In the genomic region with DNA sequence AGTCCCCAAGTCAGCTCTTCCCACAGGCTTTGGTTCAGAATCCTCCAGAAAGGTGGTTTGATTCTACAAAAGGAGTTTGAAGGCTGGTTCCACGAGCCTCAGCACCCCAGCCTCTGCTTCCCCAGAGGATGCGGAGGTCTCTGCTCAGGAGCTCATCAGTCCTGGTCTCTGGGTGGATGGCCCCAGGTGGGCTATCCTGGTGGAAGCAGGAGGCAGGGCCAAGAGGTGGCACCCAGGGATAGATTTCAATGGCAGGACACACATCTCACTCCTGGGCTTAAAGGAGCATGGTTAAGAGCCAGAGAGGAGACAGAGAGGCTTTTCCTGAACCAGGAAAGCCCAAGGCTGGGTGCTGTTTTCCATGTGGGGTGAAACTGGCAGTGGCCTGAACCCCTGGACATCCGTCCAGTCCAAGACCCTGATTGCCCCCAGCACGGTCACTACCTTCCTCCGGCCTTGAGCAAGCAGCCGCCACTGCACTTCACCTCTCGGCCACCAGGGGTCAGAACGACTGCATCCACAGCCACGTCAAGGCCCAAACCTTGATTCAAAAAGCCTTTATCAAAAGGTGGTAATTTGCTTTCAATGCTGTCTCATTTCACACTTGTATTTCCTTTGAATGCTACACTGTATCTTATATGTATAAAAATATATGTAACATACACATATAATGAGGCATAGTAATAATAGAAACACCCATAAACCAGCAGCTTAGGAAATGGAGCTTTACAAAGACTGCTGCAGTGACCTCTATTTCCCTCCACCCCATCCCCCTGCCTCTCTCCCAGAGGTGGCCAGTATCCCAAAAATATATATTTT, we compare ENCODE assay signal across 8 cellular contexts. TPM values are rescaled to one million over a fixed set of nuclear protein-coding genes. Genes with fewer than 3 reads are reported as not detected.
A peak's percentile ranks its signal among the peaks of the same experiment; 100 is the strongest.
DNase-seq lines count a peak whose midpoint lies in the region; ATAC-seq, FAIRE-seq and TF ChIP-seq lines count a peak whose summit lies in the region.

No MANE protein-coding gene starts in this region.

- CTCF ChIA-PET in A549 (lab: Yijun Ruan, JAX): interaction anchor here (0.6 to 7.8 kb wide), 31 partner anchors 10 to 575 kb away, joined by 3 to 192 read pairs (median 4); a partner anchor contains a TSS

- H3K9me3 ChIP-seq in A549: no peaks in the 10 kb centered on the region

- no peak overlapping the region for H3K4me2 ChIP-seq in A549

- TF ChIP-seq EP300 in A549 (IDR thresholded peaks at IDR 0.05): no peak

- FAIRE-seq in A549 (lab: Jason Lieb, UNC): no peak

- DNase-seq in A549 (ENCODE audit: low read depth in 1 of 2, low spot score in 1 of 2) (peak; percentile 18 to 64), GM13976 (ENCODE audit: low spot score) (peak; percentile 73), NCI-H226 (peak; percentile 25), dedifferentiated amniotic fluid mesenchymal stem cell (ENCODE audit: extremely low spot score) (peak; percentile 44), lower leg skin (ENCODE audit: low spot score in 2 of 2) (peak; percentile 74 to 97)
- peak; percentile 80 to 81 for DNase-seq in activated CD4-positive, alpha-beta T cell treated with anti-CD3 and anti-CD28 coated beads, Interleukin-2, amount 50 U/mL, for 4 hours
- peak; percentile 69 to 79 (median 76) for DNase-seq in stimulated activated CD4-positive, alpha-beta T cell treated with anti-CD3 and anti-CD28 coated beads, TNF-alpha, amount 100 ng/mL, for 48 hours (ENCODE audit: low read depth in 3 of 3)

- 6% methylated on average over 7 of the region's 9 CpGs for WGBS in A549 (ENCODE audit: missing lambda C conversion rate)
- WGBS in lower leg skin, 2 donors: 21 to 24% methylated on average over 9 of the region's 9 CpGs

- peak; percentile 71 for TF ChIP-seq CTCF in A549 (IDR thresholded peaks at IDR 0.05)
- peak; percentile 92 for TF ChIP-seq CTCF in GM13976 (IDR thresholded peaks at IDR 0.05; ENCODE audit: borderline replicate concordance, control extremely low read depth, extremely low read depth, insufficient read depth, missing control alignments)
- peak in 1 of 3 donors; percentile 90 for TF ChIP-seq CTCF in lower leg skin (IDR thresholded peaks at IDR 0.05)

- H3K27ac ChIP-seq in A549: no peak overlapping the region

- TF ChIP-seq POLR2A in A549 (IDR thresholded peaks at IDR 0.05; ENCODE audit: low read length) (no peak), lower leg skin (IDR thresholded peaks at IDR 0.05) (no peak)

- H3K4me1 ChIP-seq in A549: no peaks in the 10 kb centered on the region

- POLR2A ChIA-PET in A549 (lab: Yijun Ruan, JAX): interaction anchor here (1.0 kb wide), 1 partner anchor 103 kb away, joined by 5 read pairs; no protein-coding TSS in a partner anchor

- H3K4me3 ChIP-seq in A549 (no peak overlapping the region), lower leg skin (ENCODE audit: low read depth, poor library complexity, severe bottlenecking) (no peak overlapping the region)

- peak; percentile 70 to 78 for TF ChIP-seq RAD21 in A549 (conservative IDR thresholded peaks at IDR 0.05 in 1 of 2, IDR thresholded peaks at IDR 0.05 in 1 of 2)

- intact Hi-C loops in lower leg skin (cut with DNase I; ENCODE audit: low total_unique reads): loop anchor here (2.0 to 10.0 kb wide), 2 partner anchors 105 to 211 kb away; no protein-coding TSS in a partner anchor

- ATAC-seq in A549 (peak; percentile 75 to 85; a peak in 5 of 6 replicates), GM21367 (IDR thresholded peaks at IDR 0.05; ENCODE audit: unreplicated experiment) (no peak)

- in situ Hi-C loops in GM13976 (cut with MboI; ENCODE audit: low sequenced_read_pairs, unreplicated experiment): loop anchor here (5.0 kb wide), 1 partner anchor 103 kb away; no protein-coding TSS in a partner anchor

TF ChIP-seq in A549, 52 proteins besides CTCF, POLR2A, EP300 and RAD21:
- TF ChIP-seq MAFK (IDR thresholded peaks at IDR 0.05; ENCODE audit: partially characterized antibody) (no peak), KDM1A (IDR thresholded peaks at IDR 0.05; ENCODE audit: low read depth) (no peak), SMC3 (IDR thresholded peaks at IDR 0.05) (peak; percentile 84), CHD2 (IDR thresholded peaks at IDR 0.05; ENCODE audit: low read length, partially characterized antibody) (no peak)

RNA-seq across cellular contexts. Expression of a gene that starts 19.3 kb away (rescaled TPM):
- polyA plus RNA-seq in A549 (2011; rRNA removed) (23.7 and 25.9 TPM in 2 replicates), A549 (2017; fragmentation: RNase III; extraction: RNeasy Plus Mini Kit Qiagen cat#74134 plus additional on column Dnase treatment) (29.7 to 55.6 TPM (median 48.9 TPM) in 3 replicates)
- 22.1 and 23.1 TPM in 2 replicates for polyA plus RNA-seq in A549 (2012; cell fraction: cytosol; rRNA removed)
- polyA plus RNA-seq in A549 (2012; cell fraction: nucleus; rRNA removed): 13.0 and 13.7 TPM in 2 replicates
- 5.3 and 19.0 TPM in 2 replicates for polyA minus RNA-seq in A549 (2011; rRNA and poly(A)+ RNA removed)
- total RNA-seq in lower leg skin: 1 to 10 TPM in 1 of 4 donors, not detected in 3; 1.2 TPM

RNA-seq across cellular contexts. Expression of a gene that starts 32.6 kb away (rescaled TPM):
- polyA plus RNA-seq in A549 (2011; rRNA removed) (0.49 and 0.57 TPM in 2 replicates), A549 (2017; fragmentation: RNase III; extraction: RNeasy Plus Mini Kit Qiagen cat#74134 plus additional on column Dnase treatment) (0.10 to 0.26 TPM (median 0.24 TPM) in 3 replicates)
- 0.29 TPM in 2 replicates for polyA plus RNA-seq in A549 (2012; cell fraction: cytosol; rRNA removed)
- 0.07 and 0.17 TPM in 2 replicates for polyA plus RNA-seq in A549 (2012; cell fraction: nucleus; rRNA removed)
- polyA minus RNA-seq in A549 (2011; rRNA and poly(A)+ RNA removed): 0.34 and 1.2 TPM in 2 replicates
- 10 to 100 TPM in 3 of 4 donors, 1 to 10 TPM in 1; 7.0 to 27.0 (median 20.1) TPM for total RNA-seq in lower leg skin

RNA-seq across cellular contexts. Expression of a gene that starts 46.9 kb away (rescaled TPM):
- polyA plus RNA-seq in A549 (2011; rRNA removed) (0.22 and 0.31 TPM in 2 replicates), A549 (2017; fragmentation: RNase III; extraction: RNeasy Plus Mini Kit Qiagen cat#74134 plus additional on column Dnase treatment) (0.12 to 0.13 TPM (median 0.12 TPM) in 3 replicates)
- 0.24 and 0.40 TPM in 2 replicates for polyA plus RNA-seq in A549 (2012; cell fraction: cytosol; rRNA removed)
- 0.45 and 0.65 TPM in 2 replicates for polyA plus RNA-seq in A549 (2012; cell fraction: nucleus; rRNA removed)
- 0.87 and 1.1 TPM in 2 replicates for polyA minus RNA-seq in A549 (2011; rRNA and poly(A)+ RNA removed)
- total RNA-seq in lower leg skin: under 1 TPM; 0.07 to 0.13 (median 0.08) TPM

Comparison
In these comparisons a context has a peak if more than half of its experiments do, and no peak if none do; other contexts are left out.
1. DNase-seq: peak in every context shown above with its lines; median percentile 86 in lower leg skin; 80 in activated CD4-positive, alpha-beta T cell treated with anti-CD3 and anti-CD28 coated beads, Interleukin-2, amount 50 U/mL, for 4 hours; 76 in stimulated activated CD4-positive, alpha-beta T cell treated with anti-CD3 and anti-CD28 coated beads, TNF-alpha, amount 100 ng/mL, for 48 hours; 73 in GM13976; 44 in dedifferentiated amniotic fluid mesenchymal stem cell; 41 in A549; 25 in NCI-H226.